ENCODE assay signal across 1 cellular context in genomic region chr7:1562126-1562525, GRCh38.
TF ChIP-seq lines count a peak whose summit lies in the region.

No MANE protein-coding gene starts in this region.

TF ChIP-seq in HepG2, 621 proteins besides CTCF, POLR2A, EP300 and RAD21 (continues in another document):
- TF ChIP-seq MXI1 (IDR thresholded peaks at IDR 0.05; ENCODE audit: borderline replicate concordance, low read depth, low read length): peak; percentile 53; the same call in 1 of the 3 replicates
- TF ChIP-seq, protein P1, sequence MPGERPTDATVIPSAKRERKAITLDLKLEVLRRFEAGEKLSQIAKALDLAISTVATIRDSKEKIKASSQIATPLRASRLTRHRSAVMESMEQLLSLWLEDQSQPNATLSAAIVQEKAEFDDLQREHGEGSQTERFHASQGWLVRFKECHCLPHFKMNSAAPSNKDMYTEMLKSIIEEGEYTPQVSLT (CRISPR knock-in tag; IDR thresholded peaks at IDR 0.05; ENCODE audit: borderline replicate concordance, low read depth): no peak
- TF ChIP-seq, protein P2, sequence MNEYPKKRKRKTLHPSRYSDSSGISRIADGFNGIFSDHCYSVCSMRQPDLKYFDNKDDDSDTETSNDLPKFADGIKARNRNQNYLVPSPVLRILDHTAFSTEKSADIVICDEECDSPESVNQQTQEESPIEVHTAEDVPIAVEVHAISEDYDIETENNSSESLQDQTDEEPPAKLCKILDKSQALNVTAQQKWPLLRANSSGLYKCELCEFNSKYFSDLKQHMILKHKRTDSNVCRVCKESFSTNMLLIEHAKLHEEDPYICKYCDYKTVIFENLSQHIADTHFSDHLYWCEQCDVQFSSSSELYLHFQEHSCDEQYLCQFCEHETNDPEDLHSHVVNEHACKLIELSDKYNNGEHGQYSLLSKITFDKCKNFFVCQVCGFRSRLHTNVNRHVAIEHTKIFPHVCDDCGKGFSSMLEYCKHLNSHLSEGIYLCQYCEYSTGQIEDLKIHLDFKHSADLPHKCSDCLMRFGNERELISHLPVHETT (CRISPR knock-in tag; conservative IDR thresholded peaks at IDR 0.05): no peak
- TF ChIP-seq, protein P3, sequence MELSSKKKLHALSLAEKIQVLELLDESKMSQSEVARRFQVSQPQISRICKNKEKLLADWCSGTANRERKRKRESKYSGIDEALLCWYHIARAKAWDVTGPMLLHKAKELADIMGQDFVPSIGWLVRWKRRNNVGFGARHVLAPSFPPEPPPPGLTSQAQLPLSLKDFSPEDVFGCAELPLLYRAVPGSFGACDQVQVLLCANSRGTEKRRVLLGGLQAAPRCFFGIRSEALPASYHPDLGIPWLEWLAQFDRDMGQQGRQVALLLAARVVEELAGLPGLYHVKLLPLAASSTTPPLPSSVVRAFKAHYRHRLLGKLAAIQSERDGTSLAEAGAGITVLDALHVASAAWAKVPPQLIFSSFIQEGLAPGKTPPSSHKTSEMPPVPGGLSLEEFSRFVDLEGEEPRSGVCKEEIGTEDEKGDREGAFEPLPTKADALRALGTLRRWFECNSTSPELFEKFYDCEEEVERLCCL (CRISPR knock-in tag; IDR thresholded peaks at IDR 0.05; ENCODE audit: borderline replicate concordance): no peak
- 0 out of 2 replicates have a peak, but pooled peaks have one; percentile 21 for TF ChIP-seq NR2C2 (CRISPR knock-in tag; IDR thresholded peaks at IDR 0.05; ENCODE audit: borderline replicate concordance)
- TF ChIP-seq ARNT2 (CRISPR knock-in tag; IDR thresholded peaks at IDR 0.05; ENCODE audit: low read depth): no peak
- TF ChIP-seq ZFX (CRISPR knock-in tag; IDR thresholded peaks at IDR 0.05; ENCODE audit: low read depth): 0 out of 2 replicates have a peak, but pooled peaks have one; percentile 21
- TF ChIP-seq ZNF441 (CRISPR knock-in tag; IDR thresholded peaks at IDR 0.05; ENCODE audit: borderline replicate concordance): peak; percentile 37; the same call in 1 of the 2 replicates
- TF ChIP-seq MEF2D (CRISPR knock-in tag; IDR thresholded peaks at IDR 0.05): no peak
- TF ChIP-seq, protein P4, sequence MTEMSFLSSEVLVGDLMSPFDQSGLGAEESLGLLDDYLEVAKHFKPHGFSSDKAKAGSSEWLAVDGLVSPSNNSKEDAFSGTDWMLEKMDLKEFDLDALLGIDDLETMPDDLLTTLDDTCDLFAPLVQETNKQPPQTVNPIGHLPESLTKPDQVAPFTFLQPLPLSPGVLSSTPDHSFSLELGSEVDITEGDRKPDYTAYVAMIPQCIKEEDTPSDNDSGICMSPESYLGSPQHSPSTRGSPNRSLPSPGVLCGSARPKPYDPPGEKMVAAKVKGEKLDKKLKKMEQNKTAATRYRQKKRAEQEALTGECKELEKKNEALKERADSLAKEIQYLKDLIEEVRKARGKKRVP (CRISPR knock-in tag; IDR thresholded peaks at IDR 0.05): no peak
- no peak for TF ChIP-seq CEBPB (IDR thresholded peaks at IDR 0.05; ENCODE audit: borderline replicate concordance, low read depth, low read length)
- no peak for TF ChIP-seq U2AF1 (optimal IDR thresholded peaks at IDR 0.05; ENCODE audit: low read depth, low read length)
- TF ChIP-seq, protein P5, sequence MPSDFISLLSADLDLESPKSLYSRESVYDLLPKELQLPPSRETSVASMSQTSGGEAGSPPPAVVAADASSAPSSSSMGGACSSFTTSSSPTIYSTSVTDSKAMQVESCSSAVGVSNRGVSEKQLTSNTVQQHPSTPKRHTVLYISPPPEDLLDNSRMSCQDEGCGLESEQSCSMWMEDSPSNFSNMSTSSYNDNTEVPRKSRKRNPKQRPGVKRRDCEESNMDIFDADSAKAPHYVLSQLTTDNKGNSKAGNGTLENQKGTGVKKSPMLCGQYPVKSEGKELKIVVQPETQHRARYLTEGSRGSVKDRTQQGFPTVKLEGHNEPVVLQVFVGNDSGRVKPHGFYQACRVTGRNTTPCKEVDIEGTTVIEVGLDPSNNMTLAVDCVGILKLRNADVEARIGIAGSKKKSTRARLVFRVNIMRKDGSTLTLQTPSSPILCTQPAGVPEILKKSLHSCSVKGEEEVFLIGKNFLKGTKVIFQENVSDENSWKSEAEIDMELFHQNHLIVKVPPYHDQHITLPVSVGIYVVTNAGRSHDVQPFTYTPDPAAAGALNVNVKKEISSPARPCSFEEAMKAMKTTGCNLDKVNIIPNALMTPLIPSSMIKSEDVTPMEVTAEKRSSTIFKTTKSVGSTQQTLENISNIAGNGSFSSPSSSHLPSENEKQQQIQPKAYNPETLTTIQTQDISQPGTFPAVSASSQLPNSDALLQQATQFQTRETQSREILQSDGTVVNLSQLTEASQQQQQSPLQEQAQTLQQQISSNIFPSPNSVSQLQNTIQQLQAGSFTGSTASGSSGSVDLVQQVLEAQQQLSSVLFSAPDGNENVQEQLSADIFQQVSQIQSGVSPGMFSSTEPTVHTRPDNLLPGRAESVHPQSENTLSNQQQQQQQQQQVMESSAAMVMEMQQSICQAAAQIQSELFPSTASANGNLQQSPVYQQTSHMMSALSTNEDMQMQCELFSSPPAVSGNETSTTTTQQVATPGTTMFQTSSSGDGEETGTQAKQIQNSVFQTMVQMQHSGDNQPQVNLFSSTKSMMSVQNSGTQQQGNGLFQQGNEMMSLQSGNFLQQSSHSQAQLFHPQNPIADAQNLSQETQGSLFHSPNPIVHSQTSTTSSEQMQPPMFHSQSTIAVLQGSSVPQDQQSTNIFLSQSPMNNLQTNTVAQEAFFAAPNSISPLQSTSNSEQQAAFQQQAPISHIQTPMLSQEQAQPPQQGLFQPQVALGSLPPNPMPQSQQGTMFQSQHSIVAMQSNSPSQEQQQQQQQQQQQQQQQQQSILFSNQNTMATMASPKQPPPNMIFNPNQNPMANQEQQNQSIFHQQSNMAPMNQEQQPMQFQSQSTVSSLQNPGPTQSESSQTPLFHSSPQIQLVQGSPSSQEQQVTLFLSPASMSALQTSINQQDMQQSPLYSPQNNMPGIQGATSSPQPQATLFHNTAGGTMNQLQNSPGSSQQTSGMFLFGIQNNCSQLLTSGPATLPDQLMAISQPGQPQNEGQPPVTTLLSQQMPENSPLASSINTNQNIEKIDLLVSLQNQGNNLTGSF (CRISPR knock-in tag; IDR thresholded peaks at IDR 0.05): no peak
- TF ChIP-seq MTF2 (CRISPR knock-in tag; IDR thresholded peaks at IDR 0.05; ENCODE audit: borderline replicate concordance): no peak
- TF ChIP-seq POGZ (CRISPR knock-in tag; IDR thresholded peaks at IDR 0.05): no peak
- TF ChIP-seq HNRNPL (IDR thresholded peaks at IDR 0.05; ENCODE audit: low read depth, low read length): no peak
- TF ChIP-seq ZNF232 (CRISPR knock-in tag; IDR thresholded peaks at IDR 0.05; ENCODE audit: borderline replicate concordance): no peak
- no peak for TF ChIP-seq ZNF136 (CRISPR knock-in tag; IDR thresholded peaks at IDR 0.05; ENCODE audit: low read depth)
- TF ChIP-seq GATAD1 (CRISPR knock-in tag; IDR thresholded peaks at IDR 0.05): no peak
- TF ChIP-seq RBM39 (IDR thresholded peaks at IDR 0.05; ENCODE audit: low read depth, low read length, poor library complexity, severe bottlenecking): no peak
- TF ChIP-seq, protein P6, sequence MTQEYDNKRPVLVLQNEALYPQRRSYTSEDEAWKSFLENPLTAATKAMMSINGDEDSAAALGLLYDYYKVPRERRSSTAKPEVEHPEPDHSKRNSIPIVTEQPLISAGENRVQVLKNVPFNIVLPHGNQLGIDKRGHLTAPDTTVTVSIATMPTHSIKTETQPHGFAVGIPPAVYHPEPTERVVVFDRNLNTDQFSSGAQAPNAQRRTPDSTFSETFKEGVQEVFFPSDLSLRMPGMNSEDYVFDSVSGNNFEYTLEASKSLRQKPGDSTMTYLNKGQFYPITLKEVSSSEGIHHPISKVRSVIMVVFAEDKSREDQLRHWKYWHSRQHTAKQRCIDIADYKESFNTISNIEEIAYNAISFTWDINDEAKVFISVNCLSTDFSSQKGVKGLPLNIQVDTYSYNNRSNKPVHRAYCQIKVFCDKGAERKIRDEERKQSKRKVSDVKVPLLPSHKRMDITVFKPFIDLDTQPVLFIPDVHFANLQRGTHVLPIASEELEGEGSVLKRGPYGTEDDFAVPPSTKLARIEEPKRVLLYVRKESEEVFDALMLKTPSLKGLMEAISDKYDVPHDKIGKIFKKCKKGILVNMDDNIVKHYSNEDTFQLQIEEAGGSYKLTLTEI (CRISPR knock-in tag; conservative IDR thresholded peaks at IDR 0.05): no peak
- TF ChIP-seq, protein P7, sequence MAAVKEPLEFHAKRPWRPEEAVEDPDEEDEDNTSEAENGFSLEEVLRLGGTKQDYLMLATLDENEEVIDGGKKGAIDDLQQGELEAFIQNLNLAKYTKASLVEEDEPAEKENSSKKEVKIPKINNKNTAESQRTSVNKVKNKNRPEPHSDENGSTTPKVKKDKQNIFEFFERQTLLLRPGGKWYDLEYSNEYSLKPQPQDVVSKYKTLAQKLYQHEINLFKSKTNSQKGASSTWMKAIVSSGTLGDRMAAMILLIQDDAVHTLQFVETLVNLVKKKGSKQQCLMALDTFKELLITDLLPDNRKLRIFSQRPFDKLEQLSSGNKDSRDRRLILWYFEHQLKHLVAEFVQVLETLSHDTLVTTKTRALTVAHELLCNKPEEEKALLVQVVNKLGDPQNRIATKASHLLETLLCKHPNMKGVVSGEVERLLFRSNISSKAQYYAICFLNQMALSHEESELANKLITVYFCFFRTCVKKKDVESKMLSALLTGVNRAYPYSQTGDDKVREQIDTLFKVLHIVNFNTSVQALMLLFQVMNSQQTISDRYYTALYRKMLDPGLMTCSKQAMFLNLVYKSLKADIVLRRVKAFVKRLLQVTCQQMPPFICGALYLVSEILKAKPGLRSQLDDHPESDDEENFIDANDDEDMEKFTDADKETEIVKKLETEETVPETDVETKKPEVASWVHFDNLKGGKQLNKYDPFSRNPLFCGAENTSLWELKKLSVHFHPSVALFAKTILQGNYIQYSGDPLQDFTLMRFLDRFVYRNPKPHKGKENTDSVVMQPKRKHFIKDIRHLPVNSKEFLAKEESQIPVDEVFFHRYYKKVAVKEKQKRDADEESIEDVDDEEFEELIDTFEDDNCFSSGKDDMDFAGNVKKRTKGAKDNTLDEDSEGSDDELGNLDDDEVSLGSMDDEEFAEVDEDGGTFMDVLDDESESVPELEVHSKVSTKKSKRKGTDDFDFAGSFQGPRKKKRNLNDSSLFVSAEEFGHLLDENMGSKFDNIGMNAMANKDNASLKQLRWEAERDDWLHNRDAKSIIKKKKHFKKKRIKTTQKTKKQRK (IDR thresholded peaks at IDR 0.05; ENCODE audit: low read length): no peak
- no peak for TF ChIP-seq HOMEZ (CRISPR knock-in tag; IDR thresholded peaks at IDR 0.05; ENCODE audit: low read depth)
- TF ChIP-seq SAP130 (CRISPR knock-in tag; IDR thresholded peaks at IDR 0.05; ENCODE audit: low read depth): peak; percentile 37
- no peak for TF ChIP-seq TCF7L2 (IDR thresholded peaks at IDR 0.05; ENCODE audit: low read depth, low read length)
- TF ChIP-seq MNT (IDR thresholded peaks at IDR 0.05): peak; percentile 48; the same call in 1 of the 2 replicates
- no peak for TF ChIP-seq ZNF44 (CRISPR knock-in tag; IDR thresholded peaks at IDR 0.05)
- no peak for TF ChIP-seq ZNF468 (CRISPR knock-in tag; IDR thresholded peaks at IDR 0.05)
- TF ChIP-seq SP1 (IDR thresholded peaks at IDR 0.05): no peak
- no peak for TF ChIP-seq SP1 (CRISPR knock-in tag; IDR thresholded peaks at IDR 0.05)
- TF ChIP-seq ZNF777 (CRISPR knock-in tag; IDR thresholded peaks at IDR 0.05): no peak
